In the genomic region with DNA sequence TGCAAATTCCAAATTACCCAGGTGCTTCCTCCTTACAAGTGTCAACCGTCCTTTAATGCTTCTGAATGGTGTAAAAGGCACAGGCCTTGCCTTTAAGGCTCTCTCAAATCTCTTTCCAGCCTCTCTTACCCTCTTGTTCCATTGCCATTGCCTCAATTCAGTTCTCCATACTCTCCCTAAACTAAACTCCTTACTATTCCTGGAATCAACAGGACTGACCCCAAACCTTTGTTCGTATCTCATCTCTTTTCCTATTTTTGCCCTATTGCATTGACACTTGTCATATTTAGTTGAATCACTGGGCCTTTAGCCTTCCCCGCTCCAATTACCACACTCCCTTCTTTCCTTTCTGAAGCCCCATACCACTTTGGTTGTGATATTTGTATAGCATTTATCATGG, we compare ENCODE assay signal across 22 cellular contexts. TPM values are rescaled to one million over a fixed set of nuclear protein-coding genes. Genes with fewer than 3 reads are reported as not detected.
DNase-seq lines count a peak whose midpoint lies in the region; ATAC-seq and TF ChIP-seq lines count a peak whose summit lies in the region.
"Had no signal": no experiment of that assay in that cellular context is flagged by ENCODE, and none has a peak within 500 bp of the region (broad histone marks: within the 10 kb centered on the region; RNA-seq: fewer than 3 reads in every experiment).

No MANE protein-coding gene starts in this region.

- no peaks in the 10 kb centered on the region for H3K9me3 Mint-ChIP-seq in HFFc6
- no peaks in the 10 kb centered on the region for H3K9me3 Mint-ChIP-seq in activated naive CD4-positive, alpha-beta T cell treated with anti-CD3 and anti-CD28 coated beads for 36 hours
- H3K9me3 Mint-ChIP-seq: activated naive CD8-positive, alpha-beta T cell treated with anti-CD3 and anti-CD28 coated beads for 36 hours; activated T-cell treated with anti-CD3 and anti-CD28 coated beads, Interleukin-2, amount 50 U/mL, for 4 hours; stimulated activated effector memory CD8-positive, alpha-beta T cell treated with anti-CD3 and anti-CD28 coated beads, Interleukin-12 subunit alpha, Interleukin-12 subunit beta, amount 100 ng/mL, for 72 hours had no signal

- no peak for TF ChIP-seq CTCF in right atrium auricular region (IDR thresholded peaks at IDR 0.05)
- no peak for TF ChIP-seq CTCF in foreskin keratinocyte (conservative IDR thresholded peaks at IDR 0.05)
- TF ChIP-seq CTCF in psoas muscle (IDR thresholded peaks at IDR 0.05) = no peak
- TF ChIP-seq CTCF in HFFc6 (IDR thresholded peaks at IDR 0.05) = no peak

- intact Hi-C loops in left ventricle myocardium superior (cut with micrococcal nuclease) (no loop called here), psoas muscle (cut with DNase I) (loop anchor here in 1 of 2 donors (5.0 kb wide), 1 partner anchor 45 kb away; no protein-coding TSS in a partner anchor)
- intact Hi-C loops in activated naive CD4-positive, alpha-beta T cell treated with anti-CD3 and anti-CD28 coated beads for 36 hours (cut with micrococcal nuclease) = no loop called here

- 74 to 82% (median 80%) methylated on average over 3 of the region's 3 CpGs for whole genome bisulfite sequencing in psoas muscle, 3 donors

- peaks cover 7% of the 10 kb centered on the region for H3K27me3 Mint-ChIP-seq in HFFc6 (ENCODE audit: insufficient read depth)
- H3K27me3 Mint-ChIP-seq in activated naive CD4-positive, alpha-beta T cell treated with anti-CD3 and anti-CD28 coated beads for 36 hours (ENCODE audit: low read depth) = no peaks in the 10 kb centered on the region
- H3K27me3 Mint-ChIP-seq: T-helper 17 cell had no signal

- no peak overlapping the region for H3K4me3 Mint-ChIP-seq in HFFc6
- H3K4me3 Mint-ChIP-seq in activated naive CD4-positive, alpha-beta T cell treated with anti-CD3 and anti-CD28 coated beads for 36 hours = no peak overlapping the region
- H3K4me3 Mint-ChIP-seq: activated naive CD8-positive, alpha-beta T cell treated with anti-CD3 and anti-CD28 coated beads for 36 hours; activated T-cell treated with anti-CD3 and anti-CD28 coated beads, Interleukin-2, amount 50 U/mL, for 4 hours; CD4-positive, alpha-beta memory T cell; stimulated activated effector memory CD8-positive, alpha-beta T cell treated with anti-CD3 and anti-CD28 coated beads, Interleukin-12 subunit alpha, Interleukin-12 subunit beta, amount 100 ng/mL, for 72 hours; T-helper 17 cell had no signal

- no peak for DNase-seq in right atrium auricular region (ENCODE audit: low spot score)
- no peak for DNase-seq in left ventricle myocardium superior
- no peak for DNase-seq in foreskin keratinocyte
- DNase-seq in psoas muscle = no peak
- no peak for DNase-seq in HFFc6
- no peak for DNase-seq in activated naive CD4-positive, alpha-beta T cell treated with anti-CD3 and anti-CD28 coated beads for 36 hours
- no peak for DNase-seq in NCI-H774 (lab: John Stamatoyannopoulos, UW)
- DNase-seq in OCI-M2 (lab: John Stamatoyannopoulos, UW; ENCODE audit: unreplicated experiment) = no peak
- DNase-seq: activated CD4-positive, CD25-positive, alpha-beta regulatory T cell; activated naive CD8-positive, alpha-beta T cell treated with anti-CD3 and anti-CD28 coated beads for 36 hours; activated T-cell treated with anti-CD3 and anti-CD28 coated beads, Interleukin-2, amount 50 U/mL, for 4 hours; CD4-positive, alpha-beta memory T cell; DMS79; dorsolateral prefrontal cortex; foreskin melanocyte; mucosa of descending colon; NCI-H1436 treated with DMSO at 0.1 percent for 48 hours; NCI-H526 treated with DMSO at 0.1 percent for 48 hours; SJCRH30; T-helper 17 cell; tibial artery had no signal

- H3K36me3 Mint-ChIP-seq in HFFc6 (ENCODE audit: low read depth) = no peaks in the 10 kb centered on the region
- peaks cover 3% of the 10 kb centered on the region for H3K36me3 Mint-ChIP-seq in activated naive CD4-positive, alpha-beta T cell treated with anti-CD3 and anti-CD28 coated beads for 36 hours (ENCODE audit: low read depth)

- H3K9me3 ChIP-seq in right atrium auricular region (no peaks in the 10 kb centered on the region), psoas muscle (no peaks in the 10 kb centered on the region)
- H3K9me3 ChIP-seq: mucosa of descending colon, SJCRH30, tibial artery had no signal

- H3K36me3 ChIP-seq in right atrium auricular region = no peaks in the 10 kb centered on the region
- no peaks in the 10 kb centered on the region for H3K36me3 ChIP-seq in psoas muscle (ENCODE audit: insufficient read depth in 1 of 2, low read depth in 1 of 2)
- H3K36me3 ChIP-seq: SJCRH30, tibial artery had no signal

- H3K4me1 ChIP-seq in right atrium auricular region = peaks cover 0 to 25% of the 10 kb centered on the region in 2 donors
- H3K4me1 ChIP-seq in foreskin keratinocyte = peaks cover 24% of the 10 kb centered on the region
- H3K4me1 ChIP-seq in psoas muscle = peaks cover 29% of the 10 kb centered on the region
- H3K4me1 ChIP-seq: SJCRH30 had no signal

- H3K4me3 ChIP-seq in right atrium auricular region = no peak overlapping the region
- no peak overlapping the region for H3K4me3 ChIP-seq in psoas muscle
- H3K4me3 ChIP-seq: dorsolateral prefrontal cortex, mucosa of descending colon, SJCRH30, tibial artery had no signal

- H3K4me1 Mint-ChIP-seq in HFFc6 (ENCODE audit: low read depth) = peaks cover 12% of the 10 kb centered on the region
- peaks cover 17% of the 10 kb centered on the region for H3K4me1 Mint-ChIP-seq in activated naive CD4-positive, alpha-beta T cell treated with anti-CD3 and anti-CD28 coated beads for 36 hours (ENCODE audit: low read depth)

- CTCF ChIA-PET in activated naive CD4-positive, alpha-beta T cell treated with anti-CD3 and anti-CD28 coated beads for 36 hours (lab: Charles Lee) = no interaction called here

- H3K27ac ChIP-seq in right atrium auricular region (peak overlapping the region; percentile 36 to 96), foreskin keratinocyte (peak overlapping the region; percentile 72), psoas muscle (peak overlapping the region; percentile 69)
- H3K27ac ChIP-seq: SJCRH30, tibial artery had no signal

- no peak overlapping the region for H3K27ac Mint-ChIP-seq in HFFc6
- no peak overlapping the region for H3K27ac Mint-ChIP-seq in activated naive CD4-positive, alpha-beta T cell treated with anti-CD3 and anti-CD28 coated beads for 36 hours
- H3K27ac Mint-ChIP-seq: stimulated activated effector memory CD8-positive, alpha-beta T cell treated with anti-CD3 and anti-CD28 coated beads, Interleukin-12 subunit alpha, Interleukin-12 subunit beta, amount 100 ng/mL, for 72 hours had no signal

- ATAC-seq in left ventricle myocardium superior (no peak), foreskin keratinocyte (no peak), psoas muscle (no peak)
- ATAC-seq: activated T-cell treated with anti-CD3 and anti-CD28 coated beads, Interleukin-2, amount 50 U/mL, for 4 hours; mucosa of descending colon; stimulated activated effector memory CD8-positive, alpha-beta T cell treated with anti-CD3 and anti-CD28 coated beads, Interleukin-12 subunit alpha, Interleukin-12 subunit beta, amount 100 ng/mL, for 72 hours; T-helper 17 cell had no signal

- H3K27me3 ChIP-seq in right atrium auricular region (no peaks in the 10 kb centered on the region), foreskin keratinocyte (no peaks in the 10 kb centered on the region), psoas muscle (ENCODE audit: insufficient read depth in 3 of 3, low read length in 2 of 3) (no peaks in the 10 kb centered on the region)
- H3K27me3 ChIP-seq: dorsolateral prefrontal cortex, SJCRH30, tibial artery had no signal

RNA-seq across cellular contexts. Expression of gene CD55, which starts 3.9 kb away (rescaled TPM):
- total RNA-seq in right atrium auricular region (100 to 1,000 TPM; 109 to 117 TPM), left ventricle myocardium superior (72.7 TPM), foreskin keratinocyte (9.6 and 10.1 TPM in 2 replicates), psoas muscle (100 to 1,000 TPM in 2 of 4 donors, 10 to 100 TPM in 2; 44.2 to 108 (median 81.9) TPM)
- polyA plus RNA-seq in foreskin keratinocyte (7.2 and 7.8 TPM in 2 replicates), psoas muscle (100 to 1,000 TPM in 2 of 3 donors, 10 to 100 TPM in 1; 85.6 to 318 (median 121) TPM)
- total RNA-seq in HFFc6 (2021; fragmentation: NEBNext Ultra II Directional; extraction: Animal tissue kit (Norgen Biotek cat#: 25700)) = 10 to 100 TPM; 13.7 to 26.1 (median 18.8) TPM
- total RNA-seq in activated naive CD4-positive, alpha-beta T cell treated with anti-CD3 and anti-CD28 coated beads for 36 hours = 10 to 100 TPM; 62.1 to 66.0 TPM
